Comparison of ENCODE assay signal across 9 cellular contexts in the genomic region with DNA sequence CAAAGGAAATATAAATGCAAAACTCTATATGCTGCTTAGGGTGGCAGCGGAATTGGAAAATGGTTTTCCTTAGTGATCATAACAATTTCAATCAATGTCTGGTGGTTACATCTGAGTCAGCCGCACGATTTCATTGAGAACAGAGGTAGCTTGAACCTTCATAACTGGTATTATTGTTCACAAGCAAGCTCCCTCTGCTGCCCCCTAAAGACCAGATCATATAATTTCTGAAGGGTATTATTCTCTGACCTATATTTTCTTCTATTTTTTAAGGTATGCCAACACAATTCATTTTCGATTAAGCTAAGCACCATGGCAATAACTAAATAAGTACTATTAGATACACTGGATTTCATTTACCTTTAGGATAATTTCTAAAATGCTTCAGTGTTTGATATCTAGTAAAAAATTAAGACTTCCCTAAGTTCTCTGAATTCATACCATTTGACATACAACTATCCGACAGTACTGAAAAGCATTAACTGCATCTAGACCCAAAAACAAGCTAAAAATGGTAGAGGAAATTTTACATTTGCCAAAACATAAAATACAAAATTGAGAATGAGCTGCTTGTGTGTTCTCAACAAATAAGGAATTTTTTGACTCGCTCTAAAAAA.
DNase-seq lines count a peak whose midpoint lies in the region; ATAC-seq and TF ChIP-seq lines count a peak whose summit lies in the region.
"Had no signal": no experiment of that assay in that cellular context is flagged by ENCODE, and none has a peak within 500 bp of the region (broad histone marks: within the 10 kb centered on the region; RNA-seq: fewer than 3 reads in every experiment).

No MANE protein-coding gene starts in this region.

- H3K4me1 ChIP-seq in NT2/D1 (ENCODE audit: insufficient read depth, insufficient read length), result no peaks in the 10 kb centered on the region
- H3K4me1 ChIP-seq in endodermal cell (ENCODE audit: control insufficient read depth, insufficient read depth, low read length), result no peaks in the 10 kb centered on the region
- peaks cover 4% of the 10 kb centered on the region for H3K4me1 ChIP-seq in parathyroid adenoma
- no peaks in the 10 kb centered on the region for H3K4me1 ChIP-seq in CD8-positive, alpha-beta T cell (ENCODE audit: insufficient read depth, low read length)

- no peaks in the 10 kb centered on the region for H3K27me3 ChIP-seq in NT2/D1 (ENCODE audit: insufficient read depth, insufficient read length)
- no peaks in the 10 kb centered on the region for H3K27me3 ChIP-seq in endodermal cell (ENCODE audit: control insufficient read depth, insufficient read depth, low read length, poor library complexity, severe bottlenecking)
- no peaks in the 10 kb centered on the region for H3K27me3 ChIP-seq in parathyroid adenoma (ENCODE audit: control insufficient read depth, insufficient read depth, low read length)
- H3K27me3 ChIP-seq in CD8-positive, alpha-beta T cell (ENCODE audit: insufficient read depth, low read length), result peaks cover 9% of the 10 kb centered on the region

- no peak overlapping the region for H3K9ac ChIP-seq in NT2/D1 (ENCODE audit: insufficient read length, low read depth)
- no peak overlapping the region for H3K9ac ChIP-seq in endodermal cell (ENCODE audit: extremely low read depth, low read length, poor library complexity, severe bottlenecking)
- no peak overlapping the region for H3K9ac ChIP-seq in parathyroid adenoma

- H3K27ac ChIP-seq in endodermal cell (ENCODE audit: low read depth, low read length), result no peak overlapping the region
- H3K27ac ChIP-seq in parathyroid adenoma, result no peak overlapping the region
- H3K27ac ChIP-seq in CD8-positive, alpha-beta T cell (ENCODE audit: low read depth, low read length), result no peak overlapping the region
- H3K27ac ChIP-seq: skin epidermis had no signal

- POLR2A ChIA-PET in HEK293T (lab: Yijun Ruan, JAX), result no interaction called here
- POLR2A ChIA-PET in CD8-positive, alpha-beta T cell (lab: Charles Lee), result no interaction called here

- no peak for ATAC-seq in CD8-positive, alpha-beta T cell
- ATAC-seq in HG03432 (IDR thresholded peaks at IDR 0.05; ENCODE audit: unreplicated experiment), result no peak

- peak; percentile 3 for DNase-seq in GDM1 (lab: John Stamatoyannopoulos, UW)
- peak; percentile 25 for DNase-seq in HEK293T (ENCODE audit: extremely low spot score)
- DNase-seq in NT2/D1 (ENCODE audit: low read depth, low spot score), result peak; percentile 9
- no peak for DNase-seq in endodermal cell
- no peak for DNase-seq in CD8-positive, alpha-beta T cell
- no peak for DNase-seq in stimulated activated CD4-positive, alpha-beta T cell treated with anti-CD3 and anti-CD28 coated beads, Interleukin-2, amount 100 ng/mL, for 24 hours

- peak; percentile 83 for TF ChIP-seq CTCF in endodermal cell (conservative IDR thresholded peaks at IDR 0.05)
- TF ChIP-seq CTCF in parathyroid adenoma (IDR thresholded peaks at IDR 0.05), result peak; percentile 76
- TF ChIP-seq CTCF in CD8-positive, alpha-beta T cell (IDR thresholded peaks at IDR 0.05), result no peak

- 79 to 91% methylated on average over 3 to 6 of the region's 6 CpGs for WGBS in endodermal cell (ENCODE audit: insufficient coverage in 1 of 2, insufficient read length in 1 of 2), 2 experiments

- H3K4me1 Mint-ChIP-seq in endodermal cell, result no peaks in the 10 kb centered on the region
- H3K4me1 Mint-ChIP-seq in CD8-positive, alpha-beta T cell (ENCODE audit: low read depth), result no peaks in the 10 kb centered on the region

- no peaks in the 10 kb centered on the region for H3K9me3 Mint-ChIP-seq in endodermal cell
- no peaks in the 10 kb centered on the region for H3K9me3 Mint-ChIP-seq in CD8-positive, alpha-beta T cell

- H3K9me3 ChIP-seq in NT2/D1 (ENCODE audit: insufficient read depth, low read length), result no peaks in the 10 kb centered on the region
- H3K9me3 ChIP-seq in endodermal cell (ENCODE audit: control insufficient read depth, low read length), result no peaks in the 10 kb centered on the region
- H3K9me3 ChIP-seq in parathyroid adenoma (ENCODE audit: control insufficient read depth, low read length), result no peaks in the 10 kb centered on the region
- H3K9me3 ChIP-seq in CD8-positive, alpha-beta T cell (ENCODE audit: low read length), result no peaks in the 10 kb centered on the region

- no peaks in the 10 kb centered on the region for H3K36me3 ChIP-seq in NT2/D1 (ENCODE audit: insufficient read depth, insufficient read length, low read length)
- no peaks in the 10 kb centered on the region for H3K36me3 ChIP-seq in endodermal cell (ENCODE audit: control insufficient read depth, insufficient read depth, low read length)
- H3K36me3 ChIP-seq in parathyroid adenoma (ENCODE audit: control insufficient read depth, insufficient read depth, low read length), result no peaks in the 10 kb centered on the region
- no peaks in the 10 kb centered on the region for H3K36me3 ChIP-seq in CD8-positive, alpha-beta T cell (ENCODE audit: insufficient read depth, low read length)

- intact Hi-C loops in CD8-positive, alpha-beta T cell (cut with DNase I, micrococcal nuclease), result no loop called here

- no peak overlapping the region for H3K4me3 Mint-ChIP-seq in endodermal cell
- no peak overlapping the region for H3K4me3 Mint-ChIP-seq in CD8-positive, alpha-beta T cell

- H2AFZ ChIP-seq in parathyroid adenoma, result no peak overlapping the region

- CTCF ChIA-PET in HEK293T (lab: Yijun Ruan, JAX), result interaction anchor here (0.6 to 1.4 kb wide), 8 partner anchors 10 to 278 kb away, joined by 3 to 6 read pairs (median 4); no protein-coding TSS in a partner anchor
- CTCF ChIA-PET in CD8-positive, alpha-beta T cell (lab: Charles Lee), result no interaction called here

- no peak overlapping the region for H3K4me2 ChIP-seq in parathyroid adenoma (ENCODE audit: low read length)

- H3K4me3 ChIP-seq in NT2/D1 (ENCODE audit: insufficient read length, low read depth) (no peak overlapping the region), endodermal cell (ENCODE audit: low read length) (no peak overlapping the region), parathyroid adenoma (ENCODE audit: low read depth, low read length) (no peak overlapping the region)
- H3K4me3 ChIP-seq in CD8-positive, alpha-beta T cell (ENCODE audit: low read depth, low read length), result no peak overlapping the region
- H3K4me3 ChIP-seq: skin epidermis had no signal

- H3K27me3 Mint-ChIP-seq in endodermal cell (ENCODE audit: insufficient read depth), result peaks cover 3% of the 10 kb centered on the region
- peaks cover 32% of the 10 kb centered on the region for H3K27me3 Mint-ChIP-seq in CD8-positive, alpha-beta T cell (ENCODE audit: low read depth)

- H3K79me2 ChIP-seq in parathyroid adenoma, result no peaks in the 10 kb centered on the region

- H3K36me3 Mint-ChIP-seq in endodermal cell (ENCODE audit: low read depth), result no peaks in the 10 kb centered on the region
- no peaks in the 10 kb centered on the region for H3K36me3 Mint-ChIP-seq in CD8-positive, alpha-beta T cell

- no peak overlapping the region for H3K27ac Mint-ChIP-seq in endodermal cell
- no peak overlapping the region for H3K27ac Mint-ChIP-seq in CD8-positive, alpha-beta T cell

TF ChIP-seq in HEK293T, 16 proteins besides CTCF, POLR2A, EP300 and RAD21:
- TF ChIP-seq HDGF (IDR thresholded peaks at IDR 0.05; ENCODE audit: borderline replicate concordance) (no peak), BHLHE40 (IDR thresholded peaks at IDR 0.05; ENCODE audit: borderline replicate concordance) (no peak), ELF4 (IDR thresholded peaks at IDR 0.05) (no peak), LEF1 (IDR thresholded peaks at IDR 0.05; ENCODE audit: borderline replicate concordance) (no peak), FOXM1 (IDR thresholded peaks at IDR 0.05; ENCODE audit: borderline replicate concordance) (no peak), SUZ12 (IDR thresholded peaks at IDR 0.05) (no peak), CTBP1 (IDR thresholded peaks at IDR 0.05; ENCODE audit: borderline replicate concordance) (no peak), ARNT (IDR thresholded peaks at IDR 0.05) (no peak), FOXA1 (IDR thresholded peaks at IDR 0.05) (no peak), SP1 (IDR thresholded peaks at IDR 0.05) (no peak), FOXK2 (IDR thresholded peaks at IDR 0.05) (no peak), TARDBP (IDR thresholded peaks at IDR 0.05) (no peak), ZNF384 (IDR thresholded peaks at IDR 0.05) (no peak), PKNOX1 (IDR thresholded peaks at IDR 0.05) (no peak), NFRKB (IDR thresholded peaks at IDR 0.05) (no peak), L3MBTL2 (conservative IDR thresholded peaks at IDR 0.05) (no peak)

Comparison
In these comparisons a context has a peak if more than half of its experiments do, and no peak if none do; other contexts are left out.
1. DNase-seq: peak in GDM1 (single experiment), HEK293T (single experiment) and NT2/D1 (single experiment); none in endodermal cell (single experiment), CD8-positive, alpha-beta T cell (0 of 7) and stimulated activated CD4-positive, alpha-beta T cell treated with anti-CD3 and anti-CD28 coated beads, Interleukin-2, amount 100 ng/mL, for 24 hours (0 of 2).